ENCODE assay signal across 8 cellular contexts in genomic region chr19:45668342-45668871, GRCh38. TPM values are rescaled to one million over a fixed set of nuclear protein-coding genes. Genes with fewer than 3 reads are reported as not detected.
DNase-seq lines count a peak whose midpoint lies in the region; ATAC-seq and TF ChIP-seq lines count a peak whose summit lies in the region.

No MANE protein-coding gene starts in this region.

- no peaks in the 10 kb centered on the region for H3K79me2 ChIP-seq in smooth muscle cell (ENCODE audit: low read depth)

- POLR2A ChIA-PET in activated CD4-positive, alpha-beta memory T cell treated with anti-CD3 and anti-CD28 coated beads, Interleukin-2, amount 10 ng/mL, durations not matched to agents 7 days and 5 days (lab: Charles Lee): interaction anchor here (1.0 to 3.0 kb wide), 4 partner anchors 9 to 23 kb away, joined by 3 to 9 read pairs (median 5); no protein-coding TSS in a partner anchor

- peak overlapping the region; percentile 60 for H3K27ac ChIP-seq in smooth muscle cell (ENCODE audit: low read depth)

- H3K4me3 ChIP-seq in fibroblast of villous mesenchyme (ENCODE audit: low read depth, low read length) (peak overlapping the region; percentile 67), smooth muscle cell (peak overlapping the region; percentile 84)

- peaks cover 28% of the 10 kb centered on the region for H3K27me3 Mint-ChIP-seq in activated CD4-positive, alpha-beta memory T cell treated with anti-CD3 and anti-CD28 coated beads, Interleukin-2, amount 10 ng/mL, durations not matched to agents 7 days and 5 days

- peaks cover 16% of the 10 kb centered on the region for H3K4me1 ChIP-seq in smooth muscle cell (ENCODE audit: low read depth)

- peak; percentile 42 for DNase-seq in stimulated activated CD4-positive, alpha-beta T cell treated with anti-CD3 and anti-CD28 coated beads, Interleukin-12 subunit alpha, Interleukin-12 subunit beta, amount 100 ng/mL, for 4 hours
- no peak for DNase-seq in stimulated activated CD4-positive, alpha-beta T cell treated with anti-CD3 and anti-CD28 coated beads, Interleukin-2, amount 100 ng/mL, for 48 hours
- DNase-seq in activated CD4-positive, alpha-beta memory T cell treated with anti-CD3 and anti-CD28 coated beads, Interleukin-2, amount 10 ng/mL, durations not matched to agents 7 days and 5 days: peak; percentile 35
- no peak for DNase-seq in fibroblast of villous mesenchyme (ENCODE audit: low read depth)
- DNase-seq in smooth muscle cell (lab: John Stamatoyannopoulos, UW; ENCODE audit: unreplicated experiment): no peak
- DNase-seq in NCI-H146 treated with DMSO at 0.1 percent for 48 hours (lab: John Stamatoyannopoulos, UW; ENCODE audit: unreplicated experiment): no peak
- DNase-seq in posterior cingulate gyrus: no peak

- peaks cover 47% of the 10 kb centered on the region for H3K4me1 Mint-ChIP-seq in activated CD4-positive, alpha-beta memory T cell treated with anti-CD3 and anti-CD28 coated beads, Interleukin-2, amount 10 ng/mL, durations not matched to agents 7 days and 5 days

- no peaks in the 10 kb centered on the region for H3K36me3 Mint-ChIP-seq in activated CD4-positive, alpha-beta memory T cell treated with anti-CD3 and anti-CD28 coated beads, Interleukin-2, amount 10 ng/mL, durations not matched to agents 7 days and 5 days (ENCODE audit: low read depth)

- intact Hi-C loops in posterior cingulate gyrus (cut with DNase I): no loop called here

- no peaks in the 10 kb centered on the region for H3K27me3 ChIP-seq in smooth muscle cell (ENCODE audit: low read depth)

- H4K20me1 ChIP-seq in smooth muscle cell (ENCODE audit: low read depth): no peaks in the 10 kb centered on the region

- peak overlapping the region; percentile 93 for H2AFZ ChIP-seq in smooth muscle cell (ENCODE audit: low read depth)

- peak overlapping the region; percentile 85 for H3K9ac ChIP-seq in smooth muscle cell (ENCODE audit: low read depth)

- H3F3A ChIP-seq in smooth muscle cell (ENCODE audit: low read depth): no peaks in the 10 kb centered on the region

- no peak for ATAC-seq in GM19463 (IDR thresholded peaks at IDR 0.05; ENCODE audit: unreplicated experiment)

- TF ChIP-seq CTCF in fibroblast of villous mesenchyme (IDR thresholded peaks at IDR 0.05; ENCODE audit: insufficient read depth, low read depth, low read length) (no peak), smooth muscle cell (IDR thresholded peaks at IDR 0.05; ENCODE audit: borderline replicate concordance, insufficient read depth, poor library complexity, severe bottlenecking) (no peak)

- no peaks in the 10 kb centered on the region for H3K9me3 Mint-ChIP-seq in activated CD4-positive, alpha-beta memory T cell treated with anti-CD3 and anti-CD28 coated beads, Interleukin-2, amount 10 ng/mL, durations not matched to agents 7 days and 5 days

- H3K27ac Mint-ChIP-seq in activated CD4-positive, alpha-beta memory T cell treated with anti-CD3 and anti-CD28 coated beads, Interleukin-2, amount 10 ng/mL, durations not matched to agents 7 days and 5 days: peak overlapping the region; percentile 17

- no peaks in the 10 kb centered on the region for H3K36me3 ChIP-seq in smooth muscle cell (ENCODE audit: low read depth)

- CTCF ChIA-PET in activated CD4-positive, alpha-beta memory T cell treated with anti-CD3 and anti-CD28 coated beads, Interleukin-2, amount 10 ng/mL, durations not matched to agents 7 days and 5 days (lab: Charles Lee): interaction anchor here (0.6 to 2.8 kb wide), 3 partner anchors 9 to 983 kb away, joined by 3 to 10 read pairs (median 3); no protein-coding TSS in a partner anchor

- peak overlapping the region; percentile 81 for H3K4me3 Mint-ChIP-seq in activated CD4-positive, alpha-beta memory T cell treated with anti-CD3 and anti-CD28 coated beads, Interleukin-2, amount 10 ng/mL, durations not matched to agents 7 days and 5 days

- H3K4me2 ChIP-seq in smooth muscle cell: peak overlapping the region; percentile 99

- no peaks in the 10 kb centered on the region for H3K9me3 ChIP-seq in smooth muscle cell (replicated peaks; ENCODE audit: low read depth)

- 3% methylated on average over 19 of the region's 19 CpGs for WGBS in smooth muscle cell (ENCODE audit: low lambda C conversion rate)

RNA-seq across cellular contexts. Expression of gene GIPR, which starts 0.4 kb away (rescaled TPM):
- total RNA-seq in activated CD4-positive, alpha-beta memory T cell treated with anti-CD3 and anti-CD28 coated beads, Interleukin-2, amount 10 ng/mL, durations not matched to agents 7 days and 5 days: 10 to 100 TPM; 11.4 to 12.3 TPM
- total RNA-seq in fibroblast of villous mesenchyme (0.32 TPM in 1 of 2 replicates, not detected in the other), smooth muscle cell (0.99 and 1.8 TPM in 2 replicates)
- polyA plus RNA-seq in smooth muscle cell: 2.4 and 3.4 TPM in 2 replicates

RNA-seq across cellular contexts. Expression of gene SNRPD2, which starts 23.3 kb away (rescaled TPM):
- total RNA-seq in activated CD4-positive, alpha-beta memory T cell treated with anti-CD3 and anti-CD28 coated beads, Interleukin-2, amount 10 ng/mL, durations not matched to agents 7 days and 5 days: 100 to 1,000 TPM; 505 to 519 TPM
- total RNA-seq in fibroblast of villous mesenchyme (191 and 217 TPM in 2 replicates), smooth muscle cell (234 and 284 TPM in 2 replicates)
- 637 and 690 TPM in 2 replicates for polyA plus RNA-seq in smooth muscle cell

RNA-seq across cellular contexts. Expression of gene QPCTL, which starts 24.1 kb away (rescaled TPM):
- total RNA-seq in activated CD4-positive, alpha-beta memory T cell treated with anti-CD3 and anti-CD28 coated beads, Interleukin-2, amount 10 ng/mL, durations not matched to agents 7 days and 5 days: 10 to 100 TPM in 1 of 2 experiments, 1 to 10 TPM in 1; 9.1 to 11.9 TPM
- total RNA-seq in fibroblast of villous mesenchyme: 28.0 and 29.8 TPM in 2 replicates
- 12.2 and 12.9 TPM in 2 replicates for total RNA-seq in smooth muscle cell
- 10.0 and 13.3 TPM in 2 replicates for polyA plus RNA-seq in smooth muscle cell

RNA-seq across cellular contexts. Expression of gene EML2, which starts 29.2 kb away (rescaled TPM):
- total RNA-seq in activated CD4-positive, alpha-beta memory T cell treated with anti-CD3 and anti-CD28 coated beads, Interleukin-2, amount 10 ng/mL, durations not matched to agents 7 days and 5 days: 100 to 1,000 TPM; 136 to 146 TPM
- 17.7 and 31.5 TPM in 2 replicates for total RNA-seq in fibroblast of villous mesenchyme
- 7.7 and 15.6 TPM in 2 replicates for total RNA-seq in smooth muscle cell
- 19.0 and 20.8 TPM in 2 replicates for polyA plus RNA-seq in smooth muscle cell

Comparison
In these comparisons a context has a peak if more than half of its experiments do, and no peak if none do; other contexts are left out.
1. DNase-seq: peak in stimulated activated CD4-positive, alpha-beta T cell treated with anti-CD3 and anti-CD28 coated beads, Interleukin-12 subunit alpha, Interleukin-12 subunit beta, amount 100 ng/mL, for 4 hours (single experiment) and activated CD4-positive, alpha-beta memory T cell treated with anti-CD3 and anti-CD28 coated beads, Interleukin-2, amount 10 ng/mL, durations not matched to agents 7 days and 5 days (single experiment); none in stimulated activated CD4-positive, alpha-beta T cell treated with anti-CD3 and anti-CD28 coated beads, Interleukin-2, amount 100 ng/mL, for 48 hours (0 of 2), fibroblast of villous mesenchyme (single experiment), smooth muscle cell (single experiment), NCI-H146 treated with DMSO at 0.1 percent for 48 hours (single experiment) and posterior cingulate gyrus (0 of 10).